In the genomic region with DNA sequence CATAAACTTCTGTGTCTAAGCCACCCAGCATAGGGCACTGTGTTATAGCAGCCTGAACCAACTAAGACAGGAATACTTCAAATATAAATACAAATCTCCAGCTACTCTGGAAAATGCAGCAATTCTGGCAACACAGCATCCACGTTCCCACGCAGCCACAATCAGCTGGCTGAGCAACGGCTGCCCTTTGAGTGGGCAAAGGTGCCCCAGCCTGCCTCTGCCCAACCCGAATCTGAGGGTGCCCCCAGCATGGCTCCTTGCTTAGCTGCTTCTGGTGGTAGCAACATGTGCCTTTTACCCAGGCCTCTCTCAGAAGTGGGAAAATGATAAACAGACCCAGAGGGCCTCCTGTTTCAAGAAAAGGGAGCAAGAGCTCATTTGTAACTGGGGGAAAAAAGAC, we compare ENCODE assay signal across 3 cellular contexts. TPM values are rescaled to one million over a fixed set of nuclear protein-coding genes. Genes with fewer than 3 reads are reported as not detected.
"Had no signal": no experiment of that assay in that cellular context is flagged by ENCODE, and none has a peak within 500 bp of the region (broad histone marks: within the 10 kb centered on the region; RNA-seq: fewer than 3 reads in every experiment).

No MANE protein-coding gene starts in this region.

- ATAC-seq: GM12878 had no signal

- DNase-seq: GDM1, GF-D8 had no signal

RNA-seq across cellular contexts. Expression of gene DRGX, which starts 12.0 kb away (rescaled TPM):
- total RNA-seq: GM12878 had no signal
